In the genomic region with DNA sequence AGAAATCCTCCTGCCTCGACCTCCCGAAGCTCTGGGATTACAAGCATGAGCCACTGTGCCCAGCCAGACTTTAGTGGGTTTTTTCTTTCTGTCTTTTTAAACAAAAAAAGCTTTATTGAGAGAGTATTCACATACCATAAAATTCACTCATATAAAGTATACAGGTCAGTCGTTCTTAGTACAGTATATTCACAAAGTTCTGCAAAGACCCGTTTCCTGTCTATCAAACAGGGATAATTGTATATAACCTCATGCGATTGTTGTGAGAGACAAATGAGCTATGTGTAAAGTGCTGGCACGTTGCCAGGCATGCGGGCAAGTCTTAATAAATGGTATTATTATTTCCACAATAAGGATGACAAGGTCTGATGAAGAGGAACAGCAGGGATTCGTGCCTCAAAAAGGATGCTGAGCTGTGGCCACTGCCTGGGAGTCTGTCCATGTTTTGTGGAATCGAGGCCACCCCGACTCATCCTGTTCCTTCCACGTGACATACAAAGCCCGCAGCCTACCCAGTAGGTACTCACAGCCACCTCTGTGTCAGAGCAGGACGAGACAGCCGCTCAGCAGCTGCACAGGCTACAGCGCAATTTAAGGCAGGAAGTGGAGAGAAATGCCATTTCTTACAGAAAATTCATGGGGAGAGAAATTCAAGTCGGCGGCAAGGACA, we compare ENCODE assay signal across 7 cellular contexts. TPM values are rescaled to one million over a fixed set of nuclear protein-coding genes. Genes with fewer than 3 reads are reported as not detected.
DNase-seq lines count a peak whose midpoint lies in the region; ATAC-seq and TF ChIP-seq lines count a peak whose summit lies in the region.

No MANE protein-coding gene starts in this region.

- peaks cover 6% of the 10 kb centered on the region for H3K4me1 ChIP-seq in RWPE2 (ENCODE audit: insufficient read depth, poor library complexity, severe bottlenecking)
- no peaks in the 10 kb centered on the region for H3K4me1 ChIP-seq in colonic mucosa

- H3K4me3 ChIP-seq in RWPE2 (ENCODE audit: severe bottlenecking) (no peak overlapping the region), colonic mucosa (no peak overlapping the region)

- H3K36me3 ChIP-seq in RWPE2 (ENCODE audit: low read depth), result no peaks in the 10 kb centered on the region
- no peaks in the 10 kb centered on the region for H3K36me3 ChIP-seq in colonic mucosa

- intact Hi-C loops in colonic mucosa (cut with DNase I), result no loop called here

- no peak overlapping the region for H3K9ac ChIP-seq in colonic mucosa (ENCODE audit: low read depth in 2 of 2, low read length in 2 of 2)

- ATAC-seq in RWPE2 (ENCODE audit: low read depth) (peak; percentile 90), HG03045 (IDR thresholded peaks at IDR 0.05; ENCODE audit: unreplicated experiment) (no peak)
- ATAC-seq in activated naive CD4-positive, alpha-beta T cell treated with anti-CD3 and anti-CD28 coated beads, Interleukin-2, amount 50 U/mL, for 72 hours, result peak; percentile 99 to 100

- H3K27me3 ChIP-seq in RWPE2 (ENCODE audit: insufficient read depth, poor library complexity, severe bottlenecking), result no peaks in the 10 kb centered on the region
- no peaks in the 10 kb centered on the region for H3K27me3 ChIP-seq in colonic mucosa

- in situ Hi-C loops in KBM-7 (cut with MboI; ENCODE audit: low pct_unique_long_range_greater_than_20kb, low sequenced_read_pairs), result no loop called here

- no peaks in the 10 kb centered on the region for H3K36me3 Mint-ChIP-seq in activated naive CD4-positive, alpha-beta T cell treated with anti-CD3 and anti-CD28 coated beads, Interleukin-2, amount 50 U/mL, for 72 hours

- DNase-seq in KBM-7, result peak; percentile 66
- DNase-seq in RWPE2 (ENCODE audit: low spot score), result no peak
- DNase-seq in activated naive CD4-positive, alpha-beta T cell treated with anti-CD3 and anti-CD28 coated beads, Interleukin-2, amount 50 U/mL, for 72 hours (ENCODE audit: low spot score in 2 of 2), result peak in 1 of 2 donors; percentile 45
- DNase-seq in stimulated activated CD4-positive, alpha-beta T cell treated with anti-CD3 and anti-CD28 coated beads, Interleukin-1b, Interleukin-23, amount 100 ng/mL, for 4 hours (ENCODE audit: low read depth in 2 of 2), result peak; percentile 3 to 21
- no peak for DNase-seq in HPDE6-E6E7 (ENCODE audit: extremely low spot score)
- DNase-seq in colonic mucosa, result no peak

- TF ChIP-seq CTCF in RWPE2 (IDR thresholded peaks at IDR 0.05; ENCODE audit: poor library complexity, severe bottlenecking) (no peak), colonic mucosa (IDR thresholded peaks at IDR 0.05) (no peak)

- H3K27ac Mint-ChIP-seq in activated naive CD4-positive, alpha-beta T cell treated with anti-CD3 and anti-CD28 coated beads, Interleukin-2, amount 50 U/mL, for 72 hours, result no peak overlapping the region

- no peaks in the 10 kb centered on the region for H3K9me3 Mint-ChIP-seq in activated naive CD4-positive, alpha-beta T cell treated with anti-CD3 and anti-CD28 coated beads, Interleukin-2, amount 50 U/mL, for 72 hours

- H3K9me3 ChIP-seq in RWPE2 (ENCODE audit: severe bottlenecking), result no peaks in the 10 kb centered on the region
- H3K9me3 ChIP-seq in colonic mucosa, result no peaks in the 10 kb centered on the region

- H3K27ac ChIP-seq in RWPE2 (ENCODE audit: poor library complexity, severe bottlenecking) (no peak overlapping the region), colonic mucosa (no peak overlapping the region)

RNA-seq across cellular contexts. Expression of a gene that starts 51.7 kb away (rescaled TPM):
- 1 to 10 TPM; 1.0 to 1.7 TPM for total RNA-seq in activated naive CD4-positive, alpha-beta T cell treated with anti-CD3 and anti-CD28 coated beads, Interleukin-2, amount 50 U/mL, for 72 hours
- under 1 TPM in 1 of 2 donors, not detected in 1; 0.32 TPM for total RNA-seq in colonic mucosa

RNA-seq across cellular contexts. Expression of a gene that starts 57.5 kb away (rescaled TPM):
- total RNA-seq in activated naive CD4-positive, alpha-beta T cell treated with anti-CD3 and anti-CD28 coated beads, Interleukin-2, amount 50 U/mL, for 72 hours, result 10 to 100 TPM; 15.6 to 21.7 TPM
- 10 to 100 TPM; 13.4 to 15.7 TPM for total RNA-seq in colonic mucosa

Comparison
In these comparisons a context has a peak if more than half of its experiments do, and no peak if none do; other contexts are left out.
1. DNase-seq: peak in KBM-7 (single experiment) and stimulated activated CD4-positive, alpha-beta T cell treated with anti-CD3 and anti-CD28 coated beads, Interleukin-1b, Interleukin-23, amount 100 ng/mL, for 4 hours (2 of 2); none in RWPE2 (single experiment), HPDE6-E6E7 (single experiment) and colonic mucosa (single experiment).